In genomic region chr11:88414981-88415391, GRCh38 we compare ENCODE assay signal across 9 cellular contexts.
DNase-seq lines count a peak whose midpoint lies in the region; ATAC-seq and FAIRE-seq lines count a peak whose summit lies in the region.
"Had no signal": no experiment of that assay in that cellular context is flagged by ENCODE, and none has a peak within 500 bp of the region (broad histone marks: within the 10 kb centered on the region; RNA-seq: fewer than 3 reads in every experiment).

No MANE protein-coding gene starts in this region.

- H3K27ac Mint-ChIP-seq in CD4-positive, alpha-beta memory T cell = peak overlapping the region; percentile 15 to 83 (median 43)

- FAIRE-seq in urothelium cell line (lab: Jason Lieb, UNC) = no peak

- H3K27me3 Mint-ChIP-seq in CD4-positive, alpha-beta memory T cell = no peaks in the 10 kb centered on the region

- POLR2A ChIA-PET in CD4-positive, alpha-beta memory T cell (lab: Charles Lee; ENCODE audit: partially characterized antibody) = interaction anchor here (1.0 kb wide), 1 partner anchor 78 kb away, joined by 7 read pairs; the partner anchor contains the start of gene CTSC

- H3K27ac ChIP-seq in CD4-positive, alpha-beta memory T cell (ENCODE audit: low read depth, low read length) = no peak overlapping the region
- H3K27ac ChIP-seq in effector memory CD4-positive, alpha-beta T cell (ENCODE audit: insufficient read depth, low read length, poor library complexity, severe bottlenecking) = no peak overlapping the region

- CTCF ChIA-PET in CD4-positive, alpha-beta memory T cell (lab: Charles Lee; ENCODE audit: partially characterized antibody) = interaction anchor here (0.5 to 2.9 kb wide), 3 partner anchors 27 to 78 kb away, joined by 3 to 9 read pairs (median 3); partner anchors contain the start of gene CTSC

- DNase-seq in CD4-positive, alpha-beta memory T cell = peak; percentile 42 to 62 (median 49)
- DNase-seq in NK-92 treated with Interleukin-12 subunit alpha and Interleukin-12 subunit beta, amount 100 ng/mL, for 24 hours (lab: John Stamatoyannopoulos, UW) = peak; percentile 32
- no peak for DNase-seq in effector memory CD4-positive, alpha-beta T cell
- DNase-seq in cortex of kidney (lab: John Stamatoyannopoulos, UW) (no peak), urothelium cell line (ENCODE audit: low spot score) (no peak), sciatic nerve (ENCODE audit: low spot score) (no peak)
- DNase-seq: kidney glomerular epithelial cell had no signal

- ATAC-seq in GM21381 (IDR thresholded peaks at IDR 0.05; ENCODE audit: unreplicated experiment) (peak; percentile 40), HG03039 (IDR thresholded peaks at IDR 0.05; ENCODE audit: unreplicated experiment) (no peak), sciatic nerve (no peak)

- intact Hi-C loops in CD4-positive, alpha-beta memory T cell (cut with micrococcal nuclease) = loop anchor here (1.0 kb wide), 1 partner anchor 78 kb away; the partner anchor contains the start of gene CTSC
- intact Hi-C loops in sciatic nerve (cut with DNase I) = no loop called here

- peaks cover 29 to 57% (median 44%) of the 10 kb centered on the region in 4 donors for H3K4me1 Mint-ChIP-seq in CD4-positive, alpha-beta memory T cell

- no peaks in the 10 kb centered on the region for H3K36me3 ChIP-seq in CD4-positive, alpha-beta memory T cell (ENCODE audit: insufficient read depth, low read length)
- H3K36me3 ChIP-seq in effector memory CD4-positive, alpha-beta T cell (ENCODE audit: control insufficient read depth, insufficient read depth, low read length) = no peaks in the 10 kb centered on the region

- H3K4me3 ChIP-seq in CD4-positive, alpha-beta memory T cell (ENCODE audit: low read length in 2 of 2) = peak overlapping the region in 1 of 2 donors; percentile 20
- peak overlapping the region; percentile 28 for H3K4me3 ChIP-seq in effector memory CD4-positive, alpha-beta T cell (ENCODE audit: insufficient read depth, low read depth, low read length, poor library complexity, severe bottlenecking)

- no peaks in the 10 kb centered on the region for H3K9me3 ChIP-seq in CD4-positive, alpha-beta memory T cell (ENCODE audit: control insufficient read depth in 1 of 2, low read length in 2 of 2)
- H3K9me3 ChIP-seq in effector memory CD4-positive, alpha-beta T cell (ENCODE audit: control insufficient read depth, low read length) = no peaks in the 10 kb centered on the region

- H3K36me3 Mint-ChIP-seq in CD4-positive, alpha-beta memory T cell = no peaks in the 10 kb centered on the region

- H3K4me3 Mint-ChIP-seq in CD4-positive, alpha-beta memory T cell = peak overlapping the region; percentile 21 to 85 (median 78)

- H3K27me3 ChIP-seq in CD4-positive, alpha-beta memory T cell (ENCODE audit: insufficient read depth, low read length) = no peaks in the 10 kb centered on the region
- H3K27me3 ChIP-seq in effector memory CD4-positive, alpha-beta T cell (replicated peaks; ENCODE audit: control insufficient read depth, insufficient read depth, low read length, poor library complexity, severe bottlenecking) = no peaks in the 10 kb centered on the region

- peaks cover 50% of the 10 kb centered on the region for H3K4me1 ChIP-seq in CD4-positive, alpha-beta memory T cell (ENCODE audit: insufficient read depth, low read length)
- peaks cover 16% of the 10 kb centered on the region for H3K4me1 ChIP-seq in effector memory CD4-positive, alpha-beta T cell (ENCODE audit: control insufficient read depth, insufficient read depth, low read length, poor library complexity, severe bottlenecking)

- H3K9me3 Mint-ChIP-seq in CD4-positive, alpha-beta memory T cell = no peaks in the 10 kb centered on the region

Comparison
In these comparisons a context has a peak if more than half of its experiments do, and no peak if none do; other contexts are left out.
1. DNase-seq: peak in CD4-positive, alpha-beta memory T cell (5 of 5) and NK-92 treated with Interleukin-12 subunit alpha and Interleukin-12 subunit beta, amount 100 ng/mL, for 24 hours (single experiment); none in effector memory CD4-positive, alpha-beta T cell (0 of 3), cortex of kidney (single experiment), urothelium cell line (single experiment) and sciatic nerve (single experiment).